In the genomic region with DNA sequence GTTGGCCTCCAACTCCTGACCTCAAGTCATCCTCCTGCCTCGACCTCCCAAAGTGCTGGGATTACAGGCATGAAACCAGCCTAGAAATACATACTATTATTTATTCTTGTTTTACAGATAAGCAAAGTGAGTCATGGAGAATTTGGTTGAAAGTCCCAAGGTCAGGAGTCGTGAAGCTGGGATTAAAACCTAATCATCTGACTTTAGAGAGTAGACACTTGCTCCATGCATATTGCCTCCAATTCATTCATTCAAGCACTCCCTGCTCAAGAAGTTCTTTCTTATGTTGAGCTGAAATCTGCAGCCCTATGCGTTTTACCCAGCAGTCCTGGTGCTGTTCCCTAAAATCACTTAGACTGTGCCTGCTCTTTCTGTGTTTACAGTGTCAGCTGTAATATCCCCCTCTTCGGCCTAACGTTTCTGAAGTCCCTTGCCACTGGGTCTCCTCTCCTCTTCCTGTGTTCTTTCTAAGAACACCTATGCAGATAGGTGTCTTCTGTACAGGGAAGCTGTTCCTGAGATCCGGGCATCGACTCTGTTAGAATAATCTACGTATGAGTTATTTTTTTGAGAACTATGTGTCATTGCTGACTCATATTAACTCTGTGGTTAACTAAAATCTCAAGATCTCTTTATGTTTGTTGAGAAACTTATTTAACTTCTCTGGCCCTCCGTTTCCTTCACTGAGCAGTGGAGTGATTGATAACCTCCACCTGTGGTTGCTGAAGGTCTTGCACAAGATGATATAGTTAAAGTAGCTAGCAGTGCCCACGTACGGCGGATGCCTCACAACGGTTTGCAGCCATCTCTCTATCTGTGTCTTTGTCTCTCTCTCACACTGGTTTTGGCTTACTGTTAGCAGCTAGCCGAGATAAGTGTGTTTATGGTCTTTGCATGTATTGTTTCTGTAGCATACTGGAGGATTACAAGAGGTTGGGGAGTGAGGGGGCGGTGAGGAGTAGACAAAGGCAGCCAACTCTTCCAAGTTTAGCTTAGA, we compare ENCODE assay signal across 9 cellular contexts. TPM values are rescaled to one million over a fixed set of nuclear protein-coding genes. Genes with fewer than 3 reads are reported as not detected.
DNase-seq lines count a peak whose midpoint lies in the region; FAIRE-seq and TF ChIP-seq lines count a peak whose summit lies in the region.
"Had no signal": no experiment of that assay in that cellular context is flagged by ENCODE, and none has a peak within 500 bp of the region (broad histone marks: within the 10 kb centered on the region; RNA-seq: fewer than 3 reads in every experiment).

No MANE protein-coding gene starts in this region.

- H3K4me1 ChIP-seq in skeletal muscle satellite cell (ENCODE audit: control insufficient read depth, insufficient read depth, low read length) = peaks cover 47% of the 10 kb centered on the region

- no peaks in the 10 kb centered on the region for H3K9me3 ChIP-seq in skeletal muscle satellite cell (replicated peaks; ENCODE audit: low read length)
- H3K9me3 ChIP-seq: heart left ventricle had no signal

- peak; percentile 37 for FAIRE-seq in GM19239 (lab: Jason Lieb, UNC)

- H3K9ac ChIP-seq in skeletal muscle satellite cell (ENCODE audit: low read depth, low read length) = peak overlapping the region; percentile 7

- H3K4me3 ChIP-seq in coronary artery (peak overlapping the region; percentile 47), skeletal muscle satellite cell (ENCODE audit: low read length) (peak overlapping the region; percentile 37)

- no peaks in the 10 kb centered on the region for H3K36me3 ChIP-seq in skeletal muscle satellite cell (ENCODE audit: insufficient read depth, low read length)
- H3K36me3 ChIP-seq: heart left ventricle had no signal

- peak overlapping the region; percentile 70 for H3K4me2 ChIP-seq in skeletal muscle satellite cell (ENCODE audit: low read length)

- H3K27me3 ChIP-seq in skeletal muscle satellite cell (ENCODE audit: control insufficient read depth, insufficient read depth, low read length) = peaks cover 2% of the 10 kb centered on the region
- H3K27me3 ChIP-seq: heart left ventricle had no signal

- peak; percentile 91 for DNase-seq in A172 (ENCODE audit: low spot score)
- DNase-seq in GM19239 (ENCODE audit: insufficient read length, low spot score) = no peak
- peak; percentile 36 for DNase-seq in HPDE6-E6E7 (ENCODE audit: extremely low spot score)
- peak; percentile 33 to 55 for DNase-seq in activated CD4-positive, alpha-beta T cell treated with anti-CD3 and anti-CD28 coated beads for 24 hours (ENCODE audit: low read depth in 2 of 2)
- no peak for DNase-seq in coronary artery (ENCODE audit: low spot score)
- DNase-seq in GM19240 (ENCODE audit: insufficient read length, low spot score) = no peak
- no peak for DNase-seq in 8988T
- DNase-seq: heart left ventricle had no signal

- H3K27ac ChIP-seq in coronary artery = peak overlapping the region in 1 of 2 donors; percentile 37

- TF ChIP-seq CTCF in coronary artery (IDR thresholded peaks at IDR 0.05) = no peak

RNA-seq across cellular contexts. Expression of a gene that starts 4.6 kb away (rescaled TPM):
- not detected in 2 replicates for total RNA-seq in A172 (2014; rRNA removed; shearing (Covaris generic))
- 0.44 TPM in 1 of 2 replicates, not detected in the other for total RNA-seq in skeletal muscle satellite cell (2012; rRNA removed)

Comparison
In these comparisons a context has a peak if more than half of its experiments do, and no peak if none do; other contexts are left out.
1. DNase-seq: peak in A172 (single experiment), HPDE6-E6E7 (single experiment) and activated CD4-positive, alpha-beta T cell treated with anti-CD3 and anti-CD28 coated beads for 24 hours (2 of 2); none in GM19239 (single experiment), coronary artery (single experiment), GM19240 (single experiment) and 8988T (single experiment).